ENCODE assay signal across 8 cellular contexts in genomic region chr11:83819936-83820549, GRCh38.
DNase-seq lines count a peak whose midpoint lies in the region; ATAC-seq and TF ChIP-seq lines count a peak whose summit lies in the region.

No MANE protein-coding gene starts in this region.

- POLR2A ChIA-PET in activated CD8-positive, alpha-beta T cell treated with anti-CD3 and anti-CD28 coated beads for 36 hours (lab: Charles Lee), result no interaction called here
- POLR2A ChIA-PET in activated CD8-positive, alpha-beta T cell treated with anti-CD3 and anti-CD28 coated beads, Interleukin-2, amount 10 ng/mL, durations not matched to agents 7 days and 5 days (lab: Charles Lee), result interaction anchor here (0.6 kb wide), 2 partner anchors 542 to 1027 kb away, joined by 3 to 6 read pairs; no protein-coding TSS in a partner anchor

- no peak overlapping the region for H3K4me2 ChIP-seq in KMS-11

- H3K4me3 ChIP-seq in KMS-11 (IDR thresholded peaks at IDR 0.05; ENCODE audit: insufficient read depth, low read depth, low read length), result no peak overlapping the region
- H3K4me3 ChIP-seq in esophagus muscularis mucosa, result no peak overlapping the region

- TF ChIP-seq CTCF in activated CD8-positive, alpha-beta T cell treated with anti-CD3 and anti-CD28 coated beads for 36 hours (IDR thresholded peaks at IDR 0.05), result peak; percentile 42
- TF ChIP-seq CTCF in KMS-11 (conservative IDR thresholded peaks at IDR 0.05; ENCODE audit: low read depth, low read length), result peak; percentile 90
- peak; percentile 63 to 68 (median 68) for TF ChIP-seq CTCF in esophagus muscularis mucosa (IDR thresholded peaks at IDR 0.05)

- H3K27me3 Mint-ChIP-seq in activated CD8-positive, alpha-beta T cell treated with anti-CD3 and anti-CD28 coated beads for 36 hours, result no peaks in the 10 kb centered on the region
- H3K27me3 Mint-ChIP-seq in activated CD8-positive, alpha-beta T cell treated with anti-CD3 and anti-CD28 coated beads, Interleukin-2, amount 10 ng/mL, durations not matched to agents 7 days and 5 days (ENCODE audit: low read depth), result peaks cover 4% of the 10 kb centered on the region

- CTCF ChIA-PET in activated CD8-positive, alpha-beta T cell treated with anti-CD3 and anti-CD28 coated beads for 36 hours (lab: Charles Lee), result interaction anchor here (1.0 to 2.5 kb wide), 10 partner anchors 9 to 1137 kb away, joined by 3 to 13 read pairs (median 4); no protein-coding TSS in a partner anchor
- CTCF ChIA-PET in activated CD8-positive, alpha-beta T cell treated with anti-CD3 and anti-CD28 coated beads, Interleukin-2, amount 10 ng/mL, durations not matched to agents 7 days and 5 days (lab: Charles Lee), result interaction anchor here (0.5 to 2.9 kb wide), 6 partner anchors 17 to 1102 kb away, joined by 3 to 20 read pairs (median 4); no protein-coding TSS in a partner anchor

- H3K27ac Mint-ChIP-seq in activated CD8-positive, alpha-beta T cell treated with anti-CD3 and anti-CD28 coated beads for 36 hours, result no peak overlapping the region
- no peak overlapping the region for H3K27ac Mint-ChIP-seq in activated CD8-positive, alpha-beta T cell treated with anti-CD3 and anti-CD28 coated beads, Interleukin-2, amount 10 ng/mL, durations not matched to agents 7 days and 5 days

- no peak overlapping the region for H2AFZ ChIP-seq in KMS-11 (ENCODE audit: low read depth)

- no peaks in the 10 kb centered on the region for H3K9me3 Mint-ChIP-seq in activated CD8-positive, alpha-beta T cell treated with anti-CD3 and anti-CD28 coated beads for 36 hours
- no peaks in the 10 kb centered on the region for H3K9me3 Mint-ChIP-seq in activated CD8-positive, alpha-beta T cell treated with anti-CD3 and anti-CD28 coated beads, Interleukin-2, amount 10 ng/mL, durations not matched to agents 7 days and 5 days (ENCODE audit: insufficient read depth)

- no peaks in the 10 kb centered on the region for H4K20me1 ChIP-seq in KMS-11 (ENCODE audit: insufficient read depth)

- H3K36me3 Mint-ChIP-seq in activated CD8-positive, alpha-beta T cell treated with anti-CD3 and anti-CD28 coated beads for 36 hours (ENCODE audit: low read depth), result no peaks in the 10 kb centered on the region
- no peaks in the 10 kb centered on the region for H3K36me3 Mint-ChIP-seq in activated CD8-positive, alpha-beta T cell treated with anti-CD3 and anti-CD28 coated beads, Interleukin-2, amount 10 ng/mL, durations not matched to agents 7 days and 5 days (ENCODE audit: low read depth)

- no peaks in the 10 kb centered on the region for H3K27me3 ChIP-seq in KMS-11 (ENCODE audit: insufficient read depth, low read depth)
- no peaks in the 10 kb centered on the region for H3K27me3 ChIP-seq in esophagus muscularis mucosa

- H3K36me3 ChIP-seq in KMS-11 (ENCODE audit: insufficient read depth) (no peaks in the 10 kb centered on the region), esophagus muscularis mucosa (no peaks in the 10 kb centered on the region)

- no peaks in the 10 kb centered on the region for H3K4me1 Mint-ChIP-seq in activated CD8-positive, alpha-beta T cell treated with anti-CD3 and anti-CD28 coated beads for 36 hours (ENCODE audit: low read depth)
- H3K4me1 Mint-ChIP-seq in activated CD8-positive, alpha-beta T cell treated with anti-CD3 and anti-CD28 coated beads, Interleukin-2, amount 10 ng/mL, durations not matched to agents 7 days and 5 days (ENCODE audit: low read depth), result no peaks in the 10 kb centered on the region

- TF ChIP-seq POLR2A in esophagus muscularis mucosa (IDR thresholded peaks at IDR 0.05; ENCODE audit: low read depth), result no peak

- WGBS in esophagus muscularis mucosa, result 30% methylated on average over 2 of the region's 2 CpGs

- intact Hi-C loops in activated CD8-positive, alpha-beta T cell treated with anti-CD3 and anti-CD28 coated beads for 36 hours (cut with micrococcal nuclease), result loop anchor here (10.0 kb wide), 1 partner anchor 525 kb away; no protein-coding TSS in a partner anchor
- intact Hi-C loops in esophagus muscularis mucosa (cut with DNase I), result loop anchor here (5.0 kb wide), 1 partner anchor 528 kb away; no protein-coding TSS in a partner anchor

- H3K9ac ChIP-seq in KMS-11, result no peak overlapping the region

- H3K4me1 ChIP-seq in KMS-11 (ENCODE audit: low read depth, poor library complexity, severe bottlenecking) (no peaks in the 10 kb centered on the region), esophagus muscularis mucosa (peaks cover 0 to 7% (median 0%) of the 10 kb centered on the region in 4 donors)

- no peaks in the 10 kb centered on the region for H3K9me3 ChIP-seq in esophagus muscularis mucosa

- no peak for DNase-seq in activated CD8-positive, alpha-beta T cell treated with anti-CD3 and anti-CD28 coated beads for 36 hours
- DNase-seq in activated CD8-positive, alpha-beta T cell treated with anti-CD3 and anti-CD28 coated beads, Interleukin-2, amount 10 ng/mL, durations not matched to agents 7 days and 5 days, result no peak
- peak; percentile 78 for DNase-seq in RKO (ENCODE audit: low spot score)
- no peak for DNase-seq in esophagus muscularis mucosa (ENCODE audit: extremely low spot score)
- DNase-seq in non-pigmented ciliary epithelial cell (ENCODE audit: low read depth), result peak; percentile 50
- no peak for DNase-seq in NK-92 (lab: John Stamatoyannopoulos, UW; ENCODE audit: unreplicated experiment)

- TF ChIP-seq EP300 in esophagus muscularis mucosa (IDR thresholded peaks at IDR 0.05), result no peak

- no peak for ATAC-seq in activated CD8-positive, alpha-beta T cell treated with anti-CD3 and anti-CD28 coated beads for 36 hours
- no peak for ATAC-seq in activated CD8-positive, alpha-beta T cell treated with anti-CD3 and anti-CD28 coated beads, Interleukin-2, amount 10 ng/mL, durations not matched to agents 7 days and 5 days
- no peak for ATAC-seq in HG02571 (IDR thresholded peaks at IDR 0.05; ENCODE audit: unreplicated experiment)

- H3K27ac ChIP-seq in KMS-11 (no peak overlapping the region), esophagus muscularis mucosa (replicated peaks in 1 of 4) (no peak overlapping the region)

- no peaks in the 10 kb centered on the region for H3K79me2 ChIP-seq in KMS-11 (ENCODE audit: insufficient read depth, low read depth)

- no peak overlapping the region for H3K4me3 Mint-ChIP-seq in activated CD8-positive, alpha-beta T cell treated with anti-CD3 and anti-CD28 coated beads for 36 hours
- H3K4me3 Mint-ChIP-seq in activated CD8-positive, alpha-beta T cell treated with anti-CD3 and anti-CD28 coated beads, Interleukin-2, amount 10 ng/mL, durations not matched to agents 7 days and 5 days, result no peak overlapping the region

Comparison
In these comparisons a context has a peak if more than half of its experiments do, and no peak if none do; other contexts are left out.
1. DNase-seq: peak in RKO (single experiment) and non-pigmented ciliary epithelial cell (single experiment); none in activated CD8-positive, alpha-beta T cell treated with anti-CD3 and anti-CD28 coated beads for 36 hours (single experiment), activated CD8-positive, alpha-beta T cell treated with anti-CD3 and anti-CD28 coated beads, Interleukin-2, amount 10 ng/mL, durations not matched to agents 7 days and 5 days (single experiment), esophagus muscularis mucosa (single experiment) and NK-92 (single experiment).
2. Peak in every context shown above with its lines, with median percentiles within 50 percentile points of each other: CTCF ChIP-seq.